ENCODE assay signal across 33 cellular contexts in genomic region chr12:130704606-130705005, GRCh38. TPM values are rescaled to one million over a fixed set of nuclear protein-coding genes. Genes with fewer than 3 reads are reported as not detected.
"Had no signal": no experiment of that assay in that cellular context is flagged by ENCODE, and none has a peak within 500 bp of the region (broad histone marks: within the 10 kb centered on the region; RNA-seq: fewer than 3 reads in every experiment).

No MANE protein-coding gene starts in this region.

- H3K4me1 Mint-ChIP-seq: stimulated activated naive B cell treated with anti-CD40 and anti-IgM and Interleukin-4, amounts not matched to agents 10 μg/mL and 1 μg/mL and 100 μg/mL, for 72 hours had no signal

- H3K9me3 Mint-ChIP-seq: activated T-cell treated with anti-CD3 and anti-CD28 coated beads, Interleukin-2, amount 50 U/mL, for 24 hours; natural killer cell treated with Interleukin-12 subunit alpha and Interleukin-12 subunit beta and Interleukin-15 and Interleukin-18, amount 100 ng/mL, for 72 hours had no signal

- H3K4me3 ChIP-seq: esophagus muscularis mucosa, heart right ventricle, left lung, lung, mucosa of descending colon, pancreas, psoas muscle, smooth muscle cell, suprapubic skin, transverse colon, vagina had no signal

- H3K4me1 ChIP-seq: esophagus muscularis mucosa, foreskin keratinocyte, heart right ventricle, left lung, pancreas, psoas muscle, transverse colon, vagina had no signal

- H3K27me3 ChIP-seq: brain microvascular endothelial cell, foreskin keratinocyte, pancreas, transverse colon, vagina had no signal

- H3K27me3 Mint-ChIP-seq: activated T-cell treated with anti-CD3 and anti-CD28 coated beads, Interleukin-2, amount 50 U/mL, for 24 hours had no signal

- H3K9me3 ChIP-seq: esophagus muscularis mucosa, heart right ventricle, left lung, mucosa of descending colon, pancreas, psoas muscle, suprapubic skin, transverse colon, vagina had no signal

- ATAC-seq: activated CD4-positive, CD25-positive, alpha-beta regulatory T cell treated with anti-CD3 and anti-CD28 coated beads, Interleukin-2, amount 50 U/mL, for 24 hours; foreskin keratinocyte; heart right ventricle; left lung; mucosa of descending colon; natural killer cell treated with Interleukin-12 subunit alpha and Interleukin-12 subunit beta and Interleukin-15 and Interleukin-18, amount 100 ng/mL, for 72 hours; pancreas; psoas muscle; stimulated activated naive B cell treated with anti-CD40 and anti-IgM and Interleukin-4, amounts not matched to agents 10 μg/mL and 1 μg/mL and 100 μg/mL, for 72 hours had no signal

- H3K27ac Mint-ChIP-seq: activated T-cell treated with anti-CD3 and anti-CD28 coated beads, Interleukin-2, amount 50 U/mL, for 24 hours; natural killer cell treated with Interleukin-12 subunit alpha and Interleukin-12 subunit beta and Interleukin-15 and Interleukin-18, amount 100 ng/mL, for 72 hours; stimulated activated naive B cell treated with anti-CD40 and anti-IgM and Interleukin-4, amounts not matched to agents 10 μg/mL and 1 μg/mL and 100 μg/mL, for 72 hours had no signal

- H3K27ac ChIP-seq: brain microvascular endothelial cell, esophagus muscularis mucosa, foreskin keratinocyte, heart right ventricle, left lung, pancreas, psoas muscle, suprapubic skin, transverse colon, vagina, VCaP had no signal

- H3K4me2 ChIP-seq: smooth muscle cell had no signal

- H3K36me3 Mint-ChIP-seq: natural killer cell treated with Interleukin-12 subunit alpha and Interleukin-12 subunit beta and Interleukin-15 and Interleukin-18, amount 100 ng/mL, for 72 hours; stimulated activated naive B cell treated with anti-CD40 and anti-IgM and Interleukin-4, amounts not matched to agents 10 μg/mL and 1 μg/mL and 100 μg/mL, for 72 hours had no signal

- H3K4me3 Mint-ChIP-seq: activated T-cell treated with anti-CD3 and anti-CD28 coated beads, Interleukin-2, amount 50 U/mL, for 24 hours; natural killer cell treated with Interleukin-12 subunit alpha and Interleukin-12 subunit beta and Interleukin-15 and Interleukin-18, amount 100 ng/mL, for 72 hours; stimulated activated naive B cell treated with anti-CD40 and anti-IgM and Interleukin-4, amounts not matched to agents 10 μg/mL and 1 μg/mL and 100 μg/mL, for 72 hours had no signal

- FAIRE-seq: astrocyte, pancreas, TTC549 had no signal

- H3K36me3 ChIP-seq: brain microvascular endothelial cell, esophagus muscularis mucosa, heart right ventricle, left lung, pancreas, suprapubic skin, transverse colon, vagina had no signal

- DNase-seq: activated CD4-positive, alpha-beta T cell treated with anti-CD3 and anti-CD28 coated beads for 48 hours; activated CD4-positive, alpha-beta T cell treated with anti-CD3 and anti-CD28 coated beads, Interleukin-2, amount 50 U/mL, for 48 hours; activated CD8-positive, alpha-beta memory T cell treated with anti-CD3 and anti-CD28 coated beads for 24 hours; activated CD8-positive, alpha-beta memory T cell treated with anti-CD3 and anti-CD28 coated beads, Interleukin-2, amount 50 U/mL, for 4 hours; activated gamma-delta T cell; activated naive CD4-positive, alpha-beta T cell treated with anti-CD3 and anti-CD28 coated beads, Interleukin-2, amount 50 U/mL, for 16 hours; activated T-cell treated with anti-CD3 and anti-CD28 coated beads, Interleukin-2, amount 50 U/mL, for 24 hours; amniotic stem cell; brain microvascular endothelial cell; foreskin keratinocyte; heart right ventricle; left lung; mesendoderm; mucosa of descending colon; psoas muscle; stimulated activated CD4-positive, alpha-beta T cell treated with anti-CD3 and anti-CD28 coated beads, Interleukin-1b, Interleukin-23, amount 100 ng/mL, for 48 hours; stimulated activated CD4-positive, alpha-beta T cell treated with anti-CD3 and anti-CD28 coated beads, Interleukin-4, amount 100 ng/mL, for 4 hours; stimulated activated naive B cell treated with anti-CD40 and anti-IgM and Interleukin-4, amounts not matched to agents 10 μg/mL and 1 μg/mL and 100 μg/mL, for 72 hours; transverse colon had no signal

RNA-seq across cellular contexts. Expression of gene RIMBP2, which starts 11.5 kb away (rescaled TPM):
- total RNA-seq: glomerular endothelial cell; myocyte; natural killer cell treated with Interleukin-12 subunit alpha and Interleukin-12 subunit beta and Interleukin-15 and Interleukin-18, amount 100 ng/mL, for 72 hours; T-helper 1 cell treated with Interleukin-12 subunit alpha and Interleukin-12 subunit beta and Interleukin-4 antibody, amounts not matched to agents 30 ng/mL and 1 ng/mL, for 36 hours had no signal
- polyA plus RNA-seq: foreskin keratinocyte, smooth muscle cell had no signal
